In the genomic region with DNA sequence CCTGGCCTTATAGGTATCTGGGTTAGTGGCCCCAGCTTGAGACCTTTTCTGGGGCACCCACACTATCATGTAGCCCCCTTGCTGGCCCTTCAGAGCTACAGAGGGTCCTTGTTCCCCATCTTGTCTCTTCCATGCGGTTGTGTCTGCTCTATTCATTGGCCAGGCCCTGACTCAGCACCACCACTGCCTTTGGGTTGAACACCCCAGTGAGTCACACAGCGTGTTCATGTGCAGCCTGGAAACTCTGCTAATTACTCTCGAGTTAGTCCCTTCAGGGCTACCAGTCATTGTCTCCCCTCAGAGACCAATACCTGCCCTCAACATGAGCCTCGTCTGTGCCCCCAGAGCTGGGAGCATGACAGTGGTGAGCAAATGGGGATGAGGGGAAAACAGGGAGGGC, we compare ENCODE assay signal across 17 cellular contexts. TPM values are rescaled to one million over a fixed set of nuclear protein-coding genes. Genes with fewer than 3 reads are reported as not detected.
A peak's percentile ranks its signal among the peaks of the same experiment; 100 is the strongest.
DNase-seq lines count a peak whose midpoint lies in the region; ATAC-seq and TF ChIP-seq lines count a peak whose summit lies in the region.
"Had no signal": no experiment of that assay in that cellular context is flagged by ENCODE, and none has a peak within 500 bp of the region (broad histone marks: within the 10 kb centered on the region; RNA-seq: fewer than 3 reads in every experiment).

No MANE protein-coding gene starts in this region.

- no peak for TF ChIP-seq CTCF in kidney epithelial cell (IDR thresholded peaks at IDR 0.05; ENCODE audit: insufficient read depth, low read length, poor library complexity, severe bottlenecking)
- TF ChIP-seq CTCF in Caco-2 (IDR thresholded peaks at IDR 0.05; ENCODE audit: insufficient read depth in 1 of 2, low read depth in 1 of 2, low read length in 1 of 2, severe bottlenecking in 1 of 2, unreplicated experiment in 1 of 2) = no peak

- peak; percentile 38 to 58 for ATAC-seq in activated CD4-positive, CD25-positive, alpha-beta regulatory T cell treated with anti-CD3 and anti-CD28 coated beads, Interleukin-2, amount 50 U/mL, for 24 hours

- no peak overlapping the region for H3K4me3 Mint-ChIP-seq in Caco-2 (ENCODE audit: unreplicated experiment)
- H3K4me3 Mint-ChIP-seq: activated naive CD4-positive, alpha-beta T cell treated with anti-CD3 and anti-CD28 coated beads, Interleukin-2, amount 50 U/mL, for 24 hours; CD14-positive monocyte; nephron had no signal

- H3K9me3 Mint-ChIP-seq in Caco-2 (ENCODE audit: unreplicated experiment) = no peaks in the 10 kb centered on the region
- H3K9me3 Mint-ChIP-seq: activated naive CD4-positive, alpha-beta T cell treated with anti-CD3 and anti-CD28 coated beads, Interleukin-2, amount 50 U/mL, for 24 hours; CD14-positive monocyte; nephron had no signal

- no peak overlapping the region for H3K27ac Mint-ChIP-seq in Caco-2 (ENCODE audit: unreplicated experiment)
- H3K27ac Mint-ChIP-seq: activated naive CD4-positive, alpha-beta T cell treated with anti-CD3 and anti-CD28 coated beads, Interleukin-2, amount 50 U/mL, for 24 hours; nephron had no signal

- CTCF ChIA-PET in Caco-2 (lab: Charles Lee) = no interaction called here

- H3K4me1 ChIP-seq in SJCRH30 (peaks cover 17% of the 10 kb centered on the region), Caco-2 (peaks cover 7% of the 10 kb centered on the region; the same call in 1 of the 2 replicates)

- POLR2A ChIA-PET in Caco-2 (lab: Charles Lee) = no interaction called here

- H3K9me3 ChIP-seq in SJCRH30 (replicated peaks) (no peaks in the 10 kb centered on the region), Caco-2 (no peaks in the 10 kb centered on the region)

- no peak overlapping the region for H3K4me3 ChIP-seq in kidney epithelial cell (ENCODE audit: low read depth, low read length)
- H3K4me3 ChIP-seq in SJCRH30 = no peak overlapping the region
- no peak overlapping the region for H3K4me3 ChIP-seq in Caco-2 (ENCODE audit: low read depth, low read length)

- H3K36me3 ChIP-seq in kidney epithelial cell (ENCODE audit: control insufficient read depth, insufficient read depth, low read length) (peaks cover 3% of the 10 kb centered on the region), SJCRH30 (peaks cover 66% of the 10 kb centered on the region), Caco-2 (ENCODE audit: control insufficient read depth, insufficient read depth, low read length) (no peaks in the 10 kb centered on the region; the same call in 1 of the 2 replicates)

- peaks cover 7% of the 10 kb centered on the region for H3K36me3 Mint-ChIP-seq in Caco-2 (ENCODE audit: insufficient read depth, unreplicated experiment)

- no TSS peak for BruUV-seq in Caco-2 (replicated peaks; lab: Mats Ljungman, UMichigan)

- no peaks in the 10 kb centered on the region for H3K4me1 Mint-ChIP-seq in Caco-2 (ENCODE audit: low read depth, unreplicated experiment)
- H3K4me1 Mint-ChIP-seq: activated naive CD4-positive, alpha-beta T cell treated with anti-CD3 and anti-CD28 coated beads, Interleukin-2, amount 50 U/mL, for 24 hours; CD14-positive monocyte had no signal

- intact Hi-C loops in Caco-2 (cut with micrococcal nuclease; ENCODE audit: unreplicated experiment) = no loop called here

- DNase-seq in activated CD4-positive, CD25-positive, alpha-beta regulatory T cell (lab: John Stamatoyannopoulos, UW) = no peak
- DNase-seq in HK-2 (ENCODE audit: unreplicated experiment) (peak; percentile 27), amniotic epithelial cell (ENCODE audit: low read depth) (peak; percentile 38), kidney epithelial cell (ENCODE audit: low read depth) (peak; percentile 23), NCI-H774 (lab: John Stamatoyannopoulos, UW) (no peak), SJCRH30 (no peak), Caco-2 (no peak)
- DNase-seq: 8988T, DMS53, NCI-H187 treated with DMSO at 0.1 percent for 48 hours, NCI-H510A treated with DMSO at 0.1 percent for 48 hours, retina had no signal

- H3K27me3 ChIP-seq in kidney epithelial cell (ENCODE audit: control insufficient read depth, insufficient read depth, low read length) (no peaks in the 10 kb centered on the region), SJCRH30 (no peaks in the 10 kb centered on the region), Caco-2 (replicated peaks; ENCODE audit: control insufficient read depth, insufficient read depth, low read length) (no peaks in the 10 kb centered on the region)

- no peaks in the 10 kb centered on the region for H3K27me3 Mint-ChIP-seq in Caco-2 (ENCODE audit: insufficient read depth, unreplicated experiment)
- H3K27me3 Mint-ChIP-seq: activated naive CD4-positive, alpha-beta T cell treated with anti-CD3 and anti-CD28 coated beads, Interleukin-2, amount 50 U/mL, for 24 hours had no signal

- H3K27ac ChIP-seq in SJCRH30 = no peak overlapping the region
- H3K27ac ChIP-seq: VCaP had no signal

RNA-seq across cellular contexts. Expression of gene IKBKE, which starts 28.2 kb away (rescaled TPM):
- total RNA-seq in kidney epithelial cell (33.2 and 37.4 TPM in 2 replicates), Caco-2 (2022) (9.0 and 12.7 TPM in 2 replicates)
- total RNA-seq in SJCRH30 (2014; rRNA removed; shearing (Covaris generic)) = 3.1 and 3.5 TPM in 2 replicates

Comparison
In these comparisons a context has a peak if more than half of its experiments do, and no peak if none do; other contexts are left out.
1. DNase-seq: peak in HK-2 (single experiment), amniotic epithelial cell (single experiment) and kidney epithelial cell (single experiment); none in activated CD4-positive, CD25-positive, alpha-beta regulatory T cell (0 of 4), NCI-H774 (single experiment), SJCRH30 (0 of 2) and Caco-2 (0 of 2).